Comparison of ENCODE assay signal across 28 cellular contexts in the genomic region with DNA sequence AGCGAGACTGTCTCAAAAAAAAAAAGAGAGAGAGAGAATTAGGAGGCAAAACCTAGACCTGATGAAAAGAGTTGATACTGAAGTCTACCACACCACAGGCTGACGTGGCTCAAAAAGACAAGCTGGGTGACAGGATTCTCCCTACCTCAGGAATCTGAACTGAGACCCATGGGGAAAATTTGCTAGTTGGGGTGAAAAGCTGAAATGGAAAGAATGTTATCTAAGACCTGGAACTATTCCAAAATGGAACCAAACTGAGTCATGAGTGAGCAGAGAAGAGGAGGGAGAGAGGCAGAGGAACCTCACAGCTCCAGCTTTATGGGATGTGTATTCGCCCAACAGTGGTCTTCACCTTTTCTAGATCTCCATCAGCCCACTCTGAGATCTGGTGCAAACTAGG. TPM values are rescaled to one million over a fixed set of nuclear protein-coding genes. Genes with fewer than 3 reads are reported as not detected.
DNase-seq lines count a peak whose midpoint lies in the region; ATAC-seq, FAIRE-seq and TF ChIP-seq lines count a peak whose summit lies in the region.
"Had no signal": no experiment of that assay in that cellular context is flagged by ENCODE, and none has a peak within 500 bp of the region (broad histone marks: within the 10 kb centered on the region; RNA-seq: fewer than 3 reads in every experiment).

No MANE protein-coding gene starts in this region.

- no peak overlapping the region for H3K4ac ChIP-seq in mesenchymal stem cell (ENCODE audit: low read depth in 1 of 2, low read length in 2 of 2)

- no peak overlapping the region for H4K91ac ChIP-seq in mesenchymal stem cell (ENCODE audit: low read length)

- H3K9ac ChIP-seq in K562 (ENCODE audit: insufficient read depth in 1 of 2, low read depth in 2 of 2, low read length in 2 of 2) (no peak overlapping the region), mesenchymal stem cell (ENCODE audit: low read length) (peak overlapping the region; percentile 33)

- H2BK15ac ChIP-seq in mesenchymal stem cell (ENCODE audit: low read depth, poor library complexity, severe bottlenecking), result no peak overlapping the region

- H3K23ac ChIP-seq in mesenchymal stem cell (ENCODE audit: low read length in 2 of 2), result no peak overlapping the region

- intact Hi-C loops in K562 (cut with micrococcal nuclease), result no loop called here

- H3K4me2 ChIP-seq in K562 (ENCODE audit: insufficient read depth, low read length) (no peak overlapping the region), mesenchymal stem cell (ENCODE audit: low read length, poor library complexity, severe bottlenecking) (no peak overlapping the region)

- no peak for TF ChIP-seq CTCF in K562 (IDR thresholded peaks at IDR 0.05 in 2 of 3, conservative IDR thresholded peaks at IDR 0.05 in 1 of 3; ENCODE audit: insufficient read depth in 2 of 3, low read depth in 1 of 3, low read length in 3 of 3)

- WGBS in K562 (ENCODE audit: insufficient coverage, low coverage, missing lambda C conversion rate), result 96% methylated on average over 3 of the region's 3 CpGs
- 100% methylated on average over 3 of the region's 3 CpGs for WGBS in mesenchymal stem cell

- no TSS peak for BruUV-seq in K562 (replicated peaks; lab: Mats Ljungman, UMichigan)

- no peak for TF ChIP-seq RAD21 in K562 (CRISPR knock-in tag; conservative IDR thresholded peaks at IDR 0.05 in 1 of 2, IDR thresholded peaks at IDR 0.05 in 1 of 2)

- no peak overlapping the region for H2BK5ac ChIP-seq in mesenchymal stem cell (ENCODE audit: low read depth, low read length, poor library complexity, severe bottlenecking)

- H3K36me3 ChIP-seq in K562 (ENCODE audit: control insufficient read depth, insufficient read depth, low read length), result peaks cover 98% of the 10 kb centered on the region
- H3K36me3 ChIP-seq in mesenchymal stem cell (ENCODE audit: control insufficient read depth in 1 of 2, insufficient read depth in 2 of 2, low read depth in 1 of 2, low read length in 2 of 2), result peaks cover 71 to 93% of the 10 kb centered on the region in 2 experiments
- H3K36me3 ChIP-seq in H7 (replicated peaks; ENCODE audit: control insufficient read depth, insufficient read depth, low read length), result peaks cover 32% of the 10 kb centered on the region

- DNase-seq in ACHN (peak; percentile 11), ELR (ENCODE audit: low read depth) (peak; percentile 50), K562 (ENCODE audit: extremely low read depth in 1 of 4, low spot score in 3 of 4) (no peak), mesenchymal stem cell (no peak), SW480 (ENCODE audit: low spot score) (no peak), H7 (no peak)
- DNase-seq: activated CD4-positive, CD25-positive, alpha-beta regulatory T cell treated with anti-CD3 and anti-CD28 coated beads, Interleukin-2, amount 50 U/mL, for 72 hours; activated CD8-positive, alpha-beta T cell treated with anti-CD3 and anti-CD28 coated beads, Interleukin-2, amount 10 ng/mL, durations not matched to agents 7 days and 5 days; CD4-positive, alpha-beta memory T cell; DMS153; heart left ventricle; immature natural killer cell; lower lobe of right lung; NCI-H1417; NCI-H510A treated with DMSO at 0.1 percent for 48 hours; retina; RPMI8226; stimulated activated CD4-positive, alpha-beta T cell treated with anti-CD3 and anti-CD28 coated beads, Interleukin-12 subunit alpha, Interleukin-12 subunit beta, amount 100 ng/mL, for 4 hours had no signal

- CTCF ChIA-PET in K562 (lab: Yijun Ruan, JAX; ENCODE audit: low intra/inter-chr PET ratio), result no interaction called here

- H3K14ac ChIP-seq in mesenchymal stem cell (ENCODE audit: low read length in 2 of 2), result no peak overlapping the region

- no peak overlapping the region for H2AFZ ChIP-seq in K562 (ENCODE audit: low read depth, low read length)
- H2AFZ ChIP-seq in mesenchymal stem cell (ENCODE audit: low read depth, low read length), result no peak overlapping the region

- H3K4me3 ChIP-seq in K562 (no peak overlapping the region), mesenchymal stem cell (ENCODE audit: insufficient read depth in 1 of 2, low read depth in 1 of 2, low read length in 2 of 2) (no peak overlapping the region), H7 (ENCODE audit: insufficient read depth, low read depth, low read length) (no peak overlapping the region)
- H3K4me3 ChIP-seq: ascending aorta, heart left ventricle, lower lobe of right lung had no signal

- TF ChIP-seq POLR2A in K562 (conservative IDR thresholded peaks at IDR 0.05), result no peak

- POLR2A ChIA-PET in K562 (lab: Yijun Ruan, JAX), result interaction anchor here (0.6 to 1.0 kb wide), 3 partner anchors 11 to 1025 kb away, joined by 3 read pairs; no protein-coding TSS in a partner anchor

- H3K4me1 ChIP-seq in K562 (replicated peaks in 1 of 2; ENCODE audit: control insufficient read depth in 2 of 2, insufficient read depth in 2 of 2, low read length in 2 of 2) (no peaks in the 10 kb centered on the region; a peak in 1 of 5 replicates), mesenchymal stem cell (ENCODE audit: control insufficient read depth, insufficient read depth, low read depth, low read length) (peaks cover 20% of the 10 kb centered on the region)
- H3K4me1 ChIP-seq: ascending aorta had no signal

- H3K27ac ChIP-seq in K562 (ENCODE audit: extremely low read depth, low read depth, low read length), result no peak overlapping the region
- H3K27ac ChIP-seq in mesenchymal stem cell (ENCODE audit: low read length, poor library complexity, severe bottlenecking), result peak overlapping the region; percentile 1
- H3K27ac ChIP-seq: ascending aorta, lower lobe of right lung had no signal

- H3K27me3 ChIP-seq in K562 (ENCODE audit: control insufficient read depth in 2 of 2, insufficient read depth in 2 of 2, low read length in 2 of 2), result no peaks in the 10 kb centered on the region
- H3K27me3 ChIP-seq in mesenchymal stem cell (ENCODE audit: control insufficient read depth in 1 of 2, insufficient read depth in 1 of 2, low read length in 2 of 2), result no peaks in the 10 kb centered on the region
- H3K27me3 ChIP-seq in H7 (ENCODE audit: control insufficient read depth, insufficient read depth, low read length), result no peaks in the 10 kb centered on the region
- H3K27me3 ChIP-seq: ascending aorta, heart left ventricle had no signal

- no peak overlapping the region for H2BK12ac ChIP-seq in mesenchymal stem cell (ENCODE audit: low read length in 2 of 2)

- H3K9me3 ChIP-seq in K562 (replicated peaks; ENCODE audit: control insufficient read depth, insufficient read depth, low read depth, low read length) (no peaks in the 10 kb centered on the region), mesenchymal stem cell (ENCODE audit: control insufficient read depth, low read length) (no peaks in the 10 kb centered on the region)
- H3K9me3 ChIP-seq: ascending aorta, heart left ventricle, lower lobe of right lung had no signal

- H3K79me1 ChIP-seq in mesenchymal stem cell (replicated peaks; ENCODE audit: low read length, poor library complexity, severe bottlenecking), result peaks cover 29% of the 10 kb centered on the region

- in situ Hi-C loops in ACHN (cut with HindIII; ENCODE audit: low pct_ligation_motif_present, low pct_unique_long_range_greater_than_20kb, low sequenced_read_pairs) (no loop called here), K562 (cut with MboI) (no loop called here)

- FAIRE-seq in K562 (lab: Jason Lieb, UNC), result no peak
- FAIRE-seq: colon, endometrium, GM12892, H54 had no signal

- H4K8ac ChIP-seq in mesenchymal stem cell (ENCODE audit: low read length), result no peak overlapping the region

- no peak for TF ChIP-seq EP300 in K562 (IDR thresholded peaks at IDR 0.05; ENCODE audit: low read length)

- no peaks in the 10 kb centered on the region for H3K79me2 ChIP-seq in K562 (ENCODE audit: control insufficient read depth, insufficient read depth, low read length)

- H4K20me1 ChIP-seq in K562 (replicated peaks; ENCODE audit: control insufficient read depth, insufficient read depth, low read length), result no peaks in the 10 kb centered on the region; the same call in 1 of the 2 replicates

- H2BK120ac ChIP-seq in mesenchymal stem cell (ENCODE audit: low read depth, low read length), result no peak overlapping the region

- H3K18ac ChIP-seq in mesenchymal stem cell (ENCODE audit: low read depth in 1 of 2, low read length in 2 of 2), result no peak overlapping the region

- H3K9me1 ChIP-seq in K562 (ENCODE audit: control insufficient read depth, insufficient read depth, low read length), result no peaks in the 10 kb centered on the region

- ATAC-seq in K562 (no peak), HG02973 (IDR thresholded peaks at IDR 0.05; ENCODE audit: unreplicated experiment) (no peak), HG03565 (IDR thresholded peaks at IDR 0.05; ENCODE audit: unreplicated experiment) (no peak)
- ATAC-seq: activated CD8-positive, alpha-beta T cell treated with anti-CD3 and anti-CD28 coated beads, Interleukin-2, amount 10 ng/mL, durations not matched to agents 7 days and 5 days; heart left ventricle; lower lobe of right lung had no signal

- H2AK5ac ChIP-seq in mesenchymal stem cell (ENCODE audit: low read length, severe bottlenecking), result no peak overlapping the region

RNA-seq across cellular contexts. Expression of gene SMG9, which starts 11.7 kb away (rescaled TPM):
- total RNA-seq in K562 (2011; cell fraction: chromatin; rRNA removed; ENCODE audit: low replicate concordance), result 85.7 and 122 TPM in 2 replicates
- 58.7 and 72.8 TPM in 2 replicates for total RNA-seq in K562 (2011; cell fraction: nucleolus; rRNA removed)
- total RNA-seq in K562 (2011; cell fraction: nucleoplasm; rRNA removed), result 73.1 and 75.7 TPM in 2 replicates
- total RNA-seq in K562 (2014; rRNA removed), result 38.6 and 40.2 TPM in 2 replicates
- total RNA-seq in K562 (2014; rRNA removed; fragmentation: Illumina TruSeq; extraction: Trizol), result 17.2 and 21.8 TPM in 2 replicates
- total RNA-seq in K562 (2015; rRNA removed; fragmentation: Illumina TruSeq; extraction: Trizol), result 39.6 and 40.4 TPM in 2 replicates
- 79.7 and 86.1 TPM in 2 replicates for total RNA-seq in K562 (2021)
- polyA plus RNA-seq in K562 (2011; rRNA removed), result 17.7 and 53.5 TPM in 2 replicates
- polyA plus RNA-seq in K562 (2011; cell fraction: cytosol; rRNA removed), result 27.4 and 31.8 TPM in 2 replicates
- 122 and 124 TPM in 2 replicates for polyA plus RNA-seq in K562 (2011; cell fraction: nucleus; rRNA removed)
- 34.7 and 52.6 TPM in 2 replicates for polyA plus RNA-seq in K562 (2012)
- polyA plus RNA-seq in K562 (2014; fragmentation: Illumina TruSeq; extraction: Trizol), result 53.6 and 61.0 TPM in 2 replicates
- polyA plus RNA-seq in K562 (2014; fragmentation: Nextera tagmentation; extraction: Ambion mirVana), result 1 to 10 TPM; 1.7 to 3.9 TPM
- 46.1 and 49.1 TPM in 2 replicates for polyA plus RNA-seq in K562 (2014; rRNA removed)
- polyA minus RNA-seq in K562 (2011; rRNA and poly(A)+ RNA removed), result 14.1 and 14.6 TPM in 2 replicates
- polyA minus RNA-seq in K562 (2011; cell fraction: cytosol; rRNA and poly(A)+ RNA removed), result 23.5 and 24.0 TPM in 2 replicates
- 18.7 and 33.0 TPM in 2 replicates for polyA minus RNA-seq in K562 (2011; cell fraction: nucleus; rRNA and poly(A)+ RNA removed)
- polyA plus RNA-seq in mesenchymal stem cell (2013, experiment 1 of 2), result 20.5 TPM
- polyA plus RNA-seq in mesenchymal stem cell (2013, experiment 2 of 2), result 19.8 TPM
- 23.4 and 33.6 TPM in 2 replicates for total RNA-seq in H7 (2014; rRNA removed; shearing (Covaris generic))

RNA-seq across cellular contexts. Expression of gene IRGC, which starts 27.2 kb away (rescaled TPM):
- total RNA-seq in K562 (2011; cell fraction: chromatin; rRNA removed; ENCODE audit: low replicate concordance), result not detected in 2 replicates
- not detected in 2 replicates for total RNA-seq in K562 (2011; cell fraction: nucleolus; rRNA removed)
- not detected in 2 replicates for total RNA-seq in K562 (2011; cell fraction: nucleoplasm; rRNA removed)
- total RNA-seq in K562 (2014; rRNA removed) (not detected in 2 replicates), K562 (2014; rRNA removed; fragmentation: Illumina TruSeq; extraction: Trizol) (not detected in 2 replicates), K562 (2015; rRNA removed; fragmentation: Illumina TruSeq; extraction: Trizol) (not detected in 2 replicates), K562 (2021) (not detected in 2 replicates)
- polyA plus RNA-seq in K562 (2011; rRNA removed) (not detected in 2 replicates), K562 (2014; fragmentation: Illumina TruSeq; extraction: Trizol) (not detected in 2 replicates), K562 (2014; fragmentation: Nextera tagmentation; extraction: Ambion mirVana) (not detected), K562 (2014; rRNA removed) (not detected in 2 replicates)
- polyA plus RNA-seq in K562 (2011; cell fraction: cytosol; rRNA removed), result not detected in 2 replicates
- not detected in 2 replicates for polyA plus RNA-seq in K562 (2011; cell fraction: nucleus; rRNA removed)
- polyA plus RNA-seq in K562 (2012), result not detected in 2 replicates
- not detected in 2 replicates for polyA minus RNA-seq in K562 (2011; rRNA and poly(A)+ RNA removed)
- polyA minus RNA-seq in K562 (2011; cell fraction: cytosol; rRNA and poly(A)+ RNA removed), result not detected in 2 replicates
- polyA minus RNA-seq in K562 (2011; cell fraction: nucleus; rRNA and poly(A)+ RNA removed), result not detected in 2 replicates
- not detected for polyA plus RNA-seq in mesenchymal stem cell (2013, experiment 1 of 2)
- polyA plus RNA-seq in mesenchymal stem cell (2013, experiment 2 of 2), result not detected
- total RNA-seq in H7 (2014; rRNA removed; shearing (Covaris generic)), result not detected in 2 replicates
- total RNA-seq: activated CD8-positive, alpha-beta T cell treated with anti-CD3 and anti-CD28 coated beads, Interleukin-2, amount 10 ng/mL, durations not matched to agents 7 days and 5 days; ascending aorta; CD4-positive, alpha-beta memory T cell; fibroblast of lung; heart left ventricle; lower lobe of right lung; omental fat pad; temporal lobe had no signal
- polyA plus RNA-seq: CD4-positive, alpha-beta memory T cell; fibroblast of lung; heart left ventricle had no signal

RNA-seq across cellular contexts. Expression of gene KCNN4, which starts 37.7 kb away (rescaled TPM):
- total RNA-seq in K562 (2011; cell fraction: chromatin; rRNA removed; ENCODE audit: low replicate concordance), result 29.9 and 77.4 TPM in 2 replicates
- total RNA-seq in K562 (2011; cell fraction: nucleolus; rRNA removed), result 79.4 and 80.4 TPM in 2 replicates
- 61.0 and 61.7 TPM in 2 replicates for total RNA-seq in K562 (2011; cell fraction: nucleoplasm; rRNA removed)
- total RNA-seq in K562 (2014; rRNA removed), result 31.8 and 32.1 TPM in 2 replicates
- 9.2 and 10.7 TPM in 2 replicates for total RNA-seq in K562 (2014; rRNA removed; fragmentation: Illumina TruSeq; extraction: Trizol)
- 18.6 and 19.5 TPM in 2 replicates for total RNA-seq in K562 (2015; rRNA removed; fragmentation: Illumina TruSeq; extraction: Trizol)
- 26.6 and 28.6 TPM in 2 replicates for total RNA-seq in K562 (2021)
- polyA plus RNA-seq in K562 (2011; rRNA removed), result 29.4 and 33.9 TPM in 2 replicates
- polyA plus RNA-seq in K562 (2011; cell fraction: cytosol; rRNA removed), result 40.2 and 61.3 TPM in 2 replicates
- 111 and 177 TPM in 2 replicates for polyA plus RNA-seq in K562 (2011; cell fraction: nucleus; rRNA removed)
- polyA plus RNA-seq in K562 (2012), result 16.4 and 18.7 TPM in 2 replicates
- polyA plus RNA-seq in K562 (2014; fragmentation: Illumina TruSeq; extraction: Trizol), result 22.6 and 25.9 TPM in 2 replicates
- polyA plus RNA-seq in K562 (2014; fragmentation: Nextera tagmentation; extraction: Ambion mirVana), result 1 to 10 TPM in 1 of 2 experiments, under 1 TPM in 1; 0.53 to 2.0 TPM
- polyA plus RNA-seq in K562 (2014; rRNA removed), result 37.6 and 37.7 TPM in 2 replicates
- 18.4 and 22.7 TPM in 2 replicates for polyA minus RNA-seq in K562 (2011; rRNA and poly(A)+ RNA removed)
- 16.1 and 22.7 TPM in 2 replicates for polyA minus RNA-seq in K562 (2011; cell fraction: cytosol; rRNA and poly(A)+ RNA removed)
- polyA minus RNA-seq in K562 (2011; cell fraction: nucleus; rRNA and poly(A)+ RNA removed), result 26.3 and 27.8 TPM in 2 replicates
- 0.04 TPM for polyA plus RNA-seq in mesenchymal stem cell (2013, experiment 1 of 2)
- polyA plus RNA-seq in mesenchymal stem cell (2013, experiment 2 of 2), result 0.08 TPM
- total RNA-seq in H7 (2014; rRNA removed; shearing (Covaris generic)), result 0.62 and 1.1 TPM in 2 replicates

RNA-seq across cellular contexts. Expression of gene LYPD5, which starts 59.2 kb away (rescaled TPM):
- total RNA-seq in K562 (2011; cell fraction: chromatin; rRNA removed; ENCODE audit: low replicate concordance), result 0.42 and 1.1 TPM in 2 replicates
- total RNA-seq in K562 (2011; cell fraction: nucleolus; rRNA removed), result 0.26 and 0.50 TPM in 2 replicates
- 0.15 TPM in 1 of 2 replicates, not detected in the other for total RNA-seq in K562 (2011; cell fraction: nucleoplasm; rRNA removed)
- total RNA-seq in K562 (2014; rRNA removed) (0.20 TPM in 1 of 2 replicates, not detected in the other), K562 (2014; rRNA removed; fragmentation: Illumina TruSeq; extraction: Trizol) (0.13 TPM in 1 of 2 replicates, not detected in the other), K562 (2015; rRNA removed; fragmentation: Illumina TruSeq; extraction: Trizol) (0.19 and 0.22 TPM in 2 replicates), K562 (2021) (0.09 and 0.25 TPM in 2 replicates)
- polyA plus RNA-seq in K562 (2011; rRNA removed) (0.21 and 0.26 TPM in 2 replicates), K562 (2014; fragmentation: Illumina TruSeq; extraction: Trizol) (0.06 and 0.24 TPM in 2 replicates), K562 (2014; fragmentation: Nextera tagmentation; extraction: Ambion mirVana) (under 1 TPM in 1 of 2 experiments, not detected in 1; 0.03 TPM), K562 (2014; rRNA removed) (0.11 TPM in 1 of 2 replicates, not detected in the other)
- 0.16 and 0.39 TPM in 2 replicates for polyA plus RNA-seq in K562 (2011; cell fraction: cytosol; rRNA removed)
- polyA plus RNA-seq in K562 (2011; cell fraction: nucleus; rRNA removed), result 0.14 and 0.47 TPM in 2 replicates
- polyA plus RNA-seq in K562 (2012), result 0.09 and 0.25 TPM in 2 replicates
- 0.21 TPM in 2 replicates for polyA minus RNA-seq in K562 (2011; rRNA and poly(A)+ RNA removed)
- polyA minus RNA-seq in K562 (2011; cell fraction: cytosol; rRNA and poly(A)+ RNA removed), result not detected in 2 replicates
- polyA minus RNA-seq in K562 (2011; cell fraction: nucleus; rRNA and poly(A)+ RNA removed), result 0.22 and 0.54 TPM in 2 replicates
- 0.12 TPM for polyA plus RNA-seq in mesenchymal stem cell (2013, experiment 1 of 2)
- 0.07 TPM for polyA plus RNA-seq in mesenchymal stem cell (2013, experiment 2 of 2)
- total RNA-seq in H7 (2014; rRNA removed; shearing (Covaris generic)), result 0.21 and 1.8 TPM in 2 replicates
- total RNA-seq: ascending aorta had no signal

Comparison
In these comparisons a context has a peak if more than half of its experiments do, and no peak if none do; other contexts are left out.
1. DNase-seq: peak in ACHN (single experiment) and ELR (single experiment); none in K562 (0 of 4), mesenchymal stem cell (single experiment), SW480 (single experiment) and H7 (single experiment).